Comparison of ENCODE assay signal across 14 cellular contexts in the genomic region with DNA sequence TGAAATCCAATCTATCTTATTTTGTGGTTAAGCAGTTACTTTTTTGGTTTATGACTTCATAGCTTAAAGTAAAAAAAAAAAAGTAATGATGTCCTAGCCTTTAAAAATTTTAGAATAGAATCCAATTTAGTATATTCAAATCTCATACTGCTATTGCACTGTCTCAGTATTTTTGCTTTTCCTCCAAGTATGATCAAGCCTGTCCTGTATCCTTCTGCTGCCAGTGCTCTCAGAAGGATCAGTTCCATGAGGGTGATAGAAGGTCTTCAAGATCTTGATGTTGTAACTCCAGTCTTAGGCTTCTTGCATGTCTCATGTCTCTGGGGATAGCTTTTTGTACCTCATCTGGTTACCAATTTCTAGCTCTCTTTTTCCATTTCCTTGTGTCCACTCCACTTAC.
DNase-seq lines count a peak whose midpoint lies in the region; ATAC-seq and TF ChIP-seq lines count a peak whose summit lies in the region.
"Had no signal": no experiment of that assay in that cellular context is flagged by ENCODE, and none has a peak within 500 bp of the region (broad histone marks: within the 10 kb centered on the region; RNA-seq: fewer than 3 reads in every experiment).

No MANE protein-coding gene starts in this region.

- H3K27ac ChIP-seq in heart right ventricle (peak overlapping the region in 2 of 10 donors; percentile 13 to 38), right atrium auricular region (no peak overlapping the region), gastrocnemius medialis (no peak overlapping the region)

- H3K9me3 ChIP-seq in heart right ventricle (no peaks in the 10 kb centered on the region), right atrium auricular region (no peaks in the 10 kb centered on the region), gastrocnemius medialis (no peaks in the 10 kb centered on the region)

- H3K27me3 ChIP-seq in heart right ventricle (no peaks in the 10 kb centered on the region), right atrium auricular region (no peaks in the 10 kb centered on the region), gastrocnemius medialis (no peaks in the 10 kb centered on the region)

- DNase-seq in heart right ventricle (no peak), right atrium auricular region (ENCODE audit: low spot score) (no peak), fibroblast of mammary gland (ENCODE audit: low read depth) (peak; percentile 11), gastrocnemius medialis (no peak), UCSD-AML1 (lab: John Stamatoyannopoulos, UW; ENCODE audit: unreplicated experiment) (no peak), GM20000 (ENCODE audit: low spot score) (no peak), GM10266 (ENCODE audit: extremely low spot score) (no peak)
- DNase-seq: C1 segment of cervical spinal cord; Calu3; CD4-positive, alpha-beta T cell; DMS 273 treated with DMSO at 0.1 percent for 48 hours; GOT3; H9 had no signal

- ATAC-seq in heart right ventricle (peak in 6 of 8 donors; percentile 27 to 59 (median 55)), gastrocnemius medialis (peak; percentile 36 to 66)
- ATAC-seq: GM12878 had no signal

- H3K4me3 ChIP-seq in heart right ventricle (no peak overlapping the region), right atrium auricular region (no peak overlapping the region), fibroblast of mammary gland (ENCODE audit: control insufficient read depth, low read depth, low read length) (no peak overlapping the region), gastrocnemius medialis (no peak overlapping the region)
- H3K4me3 ChIP-seq: GM12878 had no signal

- H3K4me1 ChIP-seq in heart right ventricle (peaks cover 0 to 8% (median 0%) of the 10 kb centered on the region in 9 donors), right atrium auricular region (no peaks in the 10 kb centered on the region), gastrocnemius medialis (no peaks in the 10 kb centered on the region)

- intact Hi-C loops in heart right ventricle (cut with DNase I): loop anchor here in 1 of 10 donors (5.0 kb wide), 1 partner anchor 1943 kb away; no protein-coding TSS in a partner anchor
- intact Hi-C loops in gastrocnemius medialis (cut with DNase I; ENCODE audit: low total_unique reads): no loop called here

- no peak for TF ChIP-seq CTCF in heart right ventricle (IDR thresholded peaks at IDR 0.05)
- no peak for TF ChIP-seq CTCF in right atrium auricular region (IDR thresholded peaks at IDR 0.05)
- no peak for TF ChIP-seq CTCF in fibroblast of mammary gland (conservative IDR thresholded peaks at IDR 0.05; ENCODE audit: control insufficient read depth, insufficient read depth, low read depth, low read length)
- TF ChIP-seq CTCF in gastrocnemius medialis (IDR thresholded peaks at IDR 0.05 in 4 of 5, conservative IDR thresholded peaks at IDR 0.05 in 1 of 5): no peak
- TF ChIP-seq CTCF in GM20000 (IDR thresholded peaks at IDR 0.05; ENCODE audit: extremely low read depth, missing control alignments): no peak
- no peak for TF ChIP-seq CTCF in GM10266 (IDR thresholded peaks at IDR 0.05; ENCODE audit: control insufficient read depth, insufficient read depth, low read depth, missing control alignments)

- no peak for TF ChIP-seq POLR2A in gastrocnemius medialis (IDR thresholded peaks at IDR 0.05)

- in situ Hi-C loops in gastrocnemius medialis (cut with MboI; ENCODE audit: low sequenced_read_pairs in 4 of 4): loop anchor here in 1 of 4 donors (25.0 kb wide), 1 partner anchor 88 kb away; no protein-coding TSS in a partner anchor

- H3K36me3 ChIP-seq in heart right ventricle: no peaks in the 10 kb centered on the region
- H3K36me3 ChIP-seq in right atrium auricular region: no peaks in the 10 kb centered on the region
- H3K36me3 ChIP-seq in gastrocnemius medialis: no peaks in the 10 kb centered on the region
